Comparison of ENCODE assay signal across 32 cellular contexts in genomic region chr6:20031342-20031741, GRCh38.
DNase-seq lines count a peak whose midpoint lies in the region; ATAC-seq, FAIRE-seq and TF ChIP-seq lines count a peak whose summit lies in the region.
"Had no signal": no experiment of that assay in that cellular context is flagged by ENCODE, and none has a peak within 500 bp of the region (broad histone marks: within the 10 kb centered on the region; RNA-seq: fewer than 3 reads in every experiment).

No MANE protein-coding gene starts in this region.

- no peak overlapping the region for H2AFZ ChIP-seq in K562 (ENCODE audit: low read depth, low read length)

- CTCF ChIA-PET in HEK293 (lab: Yijun Ruan, JAX) (interaction anchor here (0.6 kb wide), 1 partner anchor 37 kb away, joined by 4 read pairs; no protein-coding TSS in a partner anchor), K562 (lab: Yijun Ruan, JAX; ENCODE audit: low intra/inter-chr PET ratio) (interaction anchor here (0.7 kb wide), 1 partner anchor 1435 kb away, joined by 3 read pairs; no protein-coding TSS in a partner anchor)

- no peaks in the 10 kb centered on the region for H4K20me1 ChIP-seq in BLaER1 treated with 17β-estradiol and CSF1 and Interleukin-3, amounts not matched to agents 10 nM and 100 nM
- H4K20me1 ChIP-seq in K562 (replicated peaks; ENCODE audit: control insufficient read depth, insufficient read depth, low read length), result no peaks in the 10 kb centered on the region
- H4K20me1 ChIP-seq: BLaER1 had no signal

- H3K4me2 ChIP-seq in BLaER1 treated with 17β-estradiol and CSF1 and Interleukin-3, amounts not matched to agents 10 nM and 100 nM, result peak overlapping the region in 7 of 11 experiments; percentile 21 to 55 (median 39); a peak in 8 of 22 replicates
- no peak overlapping the region for H3K4me2 ChIP-seq in K562 (ENCODE audit: insufficient read depth, low read length)
- H3K4me2 ChIP-seq: A549 had no signal

- no peaks in the 10 kb centered on the region for H3K36me3 ChIP-seq in BLaER1 treated with 17β-estradiol and CSF1 and Interleukin-3, amounts not matched to agents 10 nM and 100 nM
- H3K36me3 ChIP-seq in HEK293 (ENCODE audit: control insufficient read depth in 2 of 2, insufficient read depth in 1 of 2, low read length in 2 of 2), result no peaks in the 10 kb centered on the region
- H3K36me3 ChIP-seq in K562 (ENCODE audit: control insufficient read depth, insufficient read depth, low read length), result no peaks in the 10 kb centered on the region
- H3K36me3 ChIP-seq: BE2C, BLaER1 had no signal

- in situ Hi-C loops in K562 (cut with MboI), result no loop called here

- no TSS peak for BruUV-seq in K562 (replicated peaks; lab: Mats Ljungman, UMichigan)

- intact Hi-C loops in K562 (cut with micrococcal nuclease), result no loop called here

- POLR2A ChIA-PET in HEK293 (lab: Yijun Ruan, JAX) (no interaction called here), K562 (lab: Yijun Ruan, JAX) (no interaction called here)

- no peaks in the 10 kb centered on the region for H3K27me3 ChIP-seq in BLaER1 treated with 17β-estradiol and CSF1 and Interleukin-3, amounts not matched to agents 10 nM and 100 nM
- peaks cover 0 to 21% of the 10 kb centered on the region in 2 experiments; a peak in 3 of 5 replicates for H3K27me3 ChIP-seq in K562 (ENCODE audit: control insufficient read depth in 2 of 2, insufficient read depth in 2 of 2, low read length in 2 of 2)
- H3K27me3 ChIP-seq: BE2C, BLaER1 had no signal

- WGBS in K562 (ENCODE audit: insufficient coverage, low coverage, missing lambda C conversion rate), result 6% methylated on average over 4 of the region's 4 CpGs

- H3K9me3 ChIP-seq in BLaER1 treated with 17β-estradiol and CSF1 and Interleukin-3, amounts not matched to agents 10 nM and 100 nM (replicated peaks in 1 of 11), result peaks cover 10 to 24% (median 19%) of the 10 kb centered on the region in 11 experiments; a peak in 21 of 22 replicates
- H3K9me3 ChIP-seq in HEK293 (ENCODE audit: control insufficient read depth, insufficient read depth, low read depth, low read length) (no peaks in the 10 kb centered on the region), K562 (replicated peaks; ENCODE audit: control insufficient read depth, insufficient read depth, low read depth, low read length) (no peaks in the 10 kb centered on the region)
- H3K9me3 ChIP-seq: A549, BE2C, Caco-2 had no signal

- TF ChIP-seq CTCF in HEK293 (tag by site-specific recombination; IDR thresholded peaks at IDR 0.05) (no peak), K562 (IDR thresholded peaks at IDR 0.05 in 2 of 3, conservative IDR thresholded peaks at IDR 0.05 in 1 of 3; ENCODE audit: insufficient read depth in 2 of 3, low read depth in 1 of 3, low read length in 3 of 3) (no peak)

- no peaks in the 10 kb centered on the region for H3K79me2 ChIP-seq in K562 (ENCODE audit: control insufficient read depth, insufficient read depth, low read length)

- no peak overlapping the region for H3K9ac ChIP-seq in BLaER1 treated with 17β-estradiol and CSF1 and Interleukin-3, amounts not matched to agents 10 nM and 100 nM
- no peak overlapping the region for H3K9ac ChIP-seq in K562 (ENCODE audit: insufficient read depth in 1 of 2, low read depth in 2 of 2, low read length in 2 of 2)
- H3K9ac ChIP-seq: BLaER1 had no signal

- TF ChIP-seq RAD21 in K562 (CRISPR knock-in tag; conservative IDR thresholded peaks at IDR 0.05 in 1 of 2, IDR thresholded peaks at IDR 0.05 in 1 of 2), result no peak

- no peak for TF ChIP-seq EP300 in K562 (IDR thresholded peaks at IDR 0.05; ENCODE audit: low read length)

- H3K4me1 ChIP-seq in BLaER1 treated with 17β-estradiol and CSF1 and Interleukin-3, amounts not matched to agents 10 nM and 100 nM, result peaks cover 0 to 12% (median 10%) of the 10 kb centered on the region in 10 experiments; a peak in 15 of 20 replicates
- no peaks in the 10 kb centered on the region for H3K4me1 ChIP-seq in HEK293 (ENCODE audit: control insufficient read depth, insufficient read depth, low read length)
- peaks cover 17% of the 10 kb centered on the region in 2 experiments; a peak in 4 of 5 replicates for H3K4me1 ChIP-seq in K562 (replicated peaks in 1 of 2; ENCODE audit: control insufficient read depth in 2 of 2, insufficient read depth in 2 of 2, low read length in 2 of 2)
- H3K4me1 ChIP-seq: A549, BE2C, Caco-2 had no signal

- DNase-seq in K562 (ENCODE audit: extremely low read depth in 1 of 4, low spot score in 3 of 4), result no peak
- no peak for DNase-seq in NCI-H1694 treated with DMSO at 0.1 percent for 48 hours (lab: John Stamatoyannopoulos, UW)
- DNase-seq: 8988T; ACHN; AML-193; BE2C; C1 segment of cervical spinal cord; Caco-2; Calu3; CD4-positive, alpha-beta memory T cell; CD4-positive, alpha-beta T cell; CD4-positive, CD25-positive, alpha-beta regulatory T cell; CD8-positive, alpha-beta memory T cell; CD8-positive, alpha-beta T cell; COR-L47; DMS 273 treated with DMSO at 0.1 percent for 48 hours; DMS153; DMS53; DMS79; DMS79 treated with DMSO at 0.1 percent for 48 hours; DND-41; EL had no signal

- no peak for TF ChIP-seq POLR2A in K562 (conservative IDR thresholded peaks at IDR 0.05)

- H3K9me1 ChIP-seq in K562 (ENCODE audit: control insufficient read depth, insufficient read depth, low read length), result no peaks in the 10 kb centered on the region

- no peak overlapping the region for H3K4me3 ChIP-seq in BLaER1 treated with 17β-estradiol and CSF1 and Interleukin-3, amounts not matched to agents 10 nM and 100 nM
- H3K4me3 ChIP-seq in HEK293 (ENCODE audit: low read depth, low read length) (no peak overlapping the region), K562 (no peak overlapping the region)
- H3K4me3 ChIP-seq: A549, BLaER1 had no signal

- FAIRE-seq in K562 (lab: Jason Lieb, UNC), result no peak
- FAIRE-seq: A204.1, A549, D721Med had no signal

- no peak overlapping the region for H3K27ac ChIP-seq in BLaER1 treated with 17β-estradiol and CSF1 and Interleukin-3, amounts not matched to agents 10 nM and 100 nM
- no peak overlapping the region for H3K27ac ChIP-seq in HEK293 (ENCODE audit: extremely low read depth, low read depth, low read length)
- H3K27ac ChIP-seq in K562 (ENCODE audit: extremely low read depth, low read depth, low read length), result no peak overlapping the region
- H3K27ac ChIP-seq: 22Rv1, A549, BLaER1, C4-2B had no signal

- ATAC-seq in K562, result no peak
- no peak for ATAC-seq in HG02885 (IDR thresholded peaks at IDR 0.05; ENCODE audit: poor library complexity, unreplicated experiment)
- ATAC-seq in HG03135 (IDR thresholded peaks at IDR 0.05; ENCODE audit: unreplicated experiment), result no peak
- ATAC-seq: A549; CD8-positive, alpha-beta T cell had no signal

TF ChIP-seq in HEK293, 187 proteins besides CTCF, POLR2A, EP300 and RAD21:
- TF ChIP-seq KLF10 (tag by site-specific recombination; IDR thresholded peaks at IDR 0.05), result no peak
- peak; percentile 95 for TF ChIP-seq ZNF10 (tag by site-specific recombination; IDR thresholded peaks at IDR 0.05)
TF ChIP-seq in HEK293: peak in this region for 1.

TF ChIP-seq in K562, 482 proteins besides CTCF, POLR2A, EP300 and RAD21:
- TF ChIP-seq BRD4 (IDR thresholded peaks at IDR 0.05) (no peak), ZNF134 (CRISPR knock-in tag; conservative IDR thresholded peaks at IDR 0.05) (peak; percentile 95)
